ENCODE assay signal across 1 cellular context in genomic region chr1:53160924-53161378, GRCh38.
TF ChIP-seq lines count a peak whose summit lies in the region.

No MANE protein-coding gene starts in this region.

TF ChIP-seq in HepG2, 621 proteins besides CTCF, POLR2A, EP300 and RAD21 (continued from another document and continues in another):
- TF ChIP-seq MAX (IDR thresholded peaks at IDR 0.05) = peak; percentile 97
- TF ChIP-seq POGK (CRISPR knock-in tag; conservative IDR thresholded peaks at IDR 0.05) = peak; percentile 75
- peak; percentile 100 for TF ChIP-seq HNF4A (CRISPR knock-in tag; IDR thresholded peaks at IDR 0.05)
- TF ChIP-seq POGZ (CRISPR knock-in tag; IDR thresholded peaks at IDR 0.05) = peak; percentile 99
- no peak for TF ChIP-seq GTF2F1 (IDR thresholded peaks at IDR 0.05; ENCODE audit: low read length)
- TF ChIP-seq POLR2AphosphoS2 (IDR thresholded peaks at IDR 0.05; ENCODE audit: low read depth, low read length) = no peak
- peak; percentile 96 for TF ChIP-seq ZMYM3 (CRISPR knock-in tag; IDR thresholded peaks at IDR 0.05)
- peak; percentile 67; the same call in 1 of the 2 replicates for TF ChIP-seq SRY (CRISPR knock-in tag; IDR thresholded peaks at IDR 0.05)
- TF ChIP-seq ZMYM4 (CRISPR knock-in tag; IDR thresholded peaks at IDR 0.05) = peak; percentile 99
- TF ChIP-seq SRSF9 (IDR thresholded peaks at IDR 0.05; ENCODE audit: borderline replicate concordance, insufficient read depth, low read depth, low read length, poor library complexity, severe bottlenecking) = no peak
- TF ChIP-seq SNAPC4 (CRISPR knock-in tag; IDR thresholded peaks at IDR 0.05) = no peak
- no peak for TF ChIP-seq SRSF1 (optimal IDR thresholded peaks at IDR 0.05; ENCODE audit: low read depth, low read length)
- no peak for TF ChIP-seq HNRNPK (IDR thresholded peaks at IDR 0.05; ENCODE audit: low read depth, low read length, poor library complexity, severe bottlenecking)
- peak; percentile 15; the same call in 1 of the 3 replicates for TF ChIP-seq MXI1 (IDR thresholded peaks at IDR 0.05; ENCODE audit: borderline replicate concordance, low read depth, low read length)
- peak; percentile 73; the same call in 1 of the 2 replicates for TF ChIP-seq ZBTB38 (CRISPR knock-in tag; IDR thresholded peaks at IDR 0.05)
- no peak for TF ChIP-seq ZNF468 (CRISPR knock-in tag; IDR thresholded peaks at IDR 0.05)
- no peak for TF ChIP-seq HES4 (CRISPR knock-in tag; IDR thresholded peaks at IDR 0.05; ENCODE audit: borderline replicate concordance)
- TF ChIP-seq GABPA (IDR thresholded peaks at IDR 0.05; ENCODE audit: low read depth, low read length) = no peak
- TF ChIP-seq GABPA (CRISPR knock-in tag; IDR thresholded peaks at IDR 0.05; ENCODE audit: low read depth) = peak; percentile 58; the same call in 1 of the 2 replicates
- TF ChIP-seq NFYC (CRISPR knock-in tag; IDR thresholded peaks at IDR 0.05) = peak; percentile 47; the same call in 1 of the 2 replicates
- peak; percentile 93 for TF ChIP-seq ZFX (CRISPR knock-in tag; IDR thresholded peaks at IDR 0.05; ENCODE audit: low read depth)
- TF ChIP-seq HIC2 (CRISPR knock-in tag; IDR thresholded peaks at IDR 0.05; ENCODE audit: low read depth) = peak; percentile 95
- peak; percentile 85 for TF ChIP-seq ZNF451 (CRISPR knock-in tag; IDR thresholded peaks at IDR 0.05)
- 0 out of 2 replicates have a peak, but pooled peaks have one; percentile 30 for TF ChIP-seq KLF11 (CRISPR knock-in tag; IDR thresholded peaks at IDR 0.05)
- TF ChIP-seq ZNF20 (CRISPR knock-in tag; IDR thresholded peaks at IDR 0.05) = no peak
- TF ChIP-seq ARID2 (CRISPR knock-in tag; IDR thresholded peaks at IDR 0.05; ENCODE audit: borderline replicate concordance) = no peak
- TF ChIP-seq ZNF660 (CRISPR knock-in tag; IDR thresholded peaks at IDR 0.05; ENCODE audit: borderline replicate concordance, low read depth) = no peak
- TF ChIP-seq ZC3H4 (CRISPR knock-in tag; IDR thresholded peaks at IDR 0.05; ENCODE audit: borderline replicate concordance) = no peak
- peak; percentile 82; the same call in 1 of the 2 replicates for TF ChIP-seq SP5 (CRISPR knock-in tag; IDR thresholded peaks at IDR 0.05; ENCODE audit: borderline replicate concordance, low read depth)
- TF ChIP-seq ZIK1 (CRISPR knock-in tag; IDR thresholded peaks at IDR 0.05; ENCODE audit: borderline replicate concordance, low read depth) = peak; percentile 52; the same call in 1 of the 2 replicates
- no peak for TF ChIP-seq ZNF160 (CRISPR knock-in tag; IDR thresholded peaks at IDR 0.05)
- no peak for TF ChIP-seq SNAI1 (CRISPR knock-in tag; IDR thresholded peaks at IDR 0.05; ENCODE audit: borderline replicate concordance)
- no peak for TF ChIP-seq REXO4 (CRISPR knock-in tag; IDR thresholded peaks at IDR 0.05; ENCODE audit: borderline replicate concordance)
- no peak for TF ChIP-seq PCBP1 (IDR thresholded peaks at IDR 0.05; ENCODE audit: borderline replicate concordance, low read depth, low read length)
- peak; percentile 92 for TF ChIP-seq ERF (CRISPR knock-in tag; IDR thresholded peaks at IDR 0.05)
- TF ChIP-seq KLF6 (CRISPR knock-in tag; IDR thresholded peaks at IDR 0.05) = peak; percentile 79; the same call in 1 of the 2 replicates
- TF ChIP-seq SALL1 (CRISPR knock-in tag; IDR thresholded peaks at IDR 0.05) = peak; percentile 100
- TF ChIP-seq HOXD1 (CRISPR knock-in tag; IDR thresholded peaks at IDR 0.05) = peak; percentile 91
- no peak for TF ChIP-seq CEBPZ (IDR thresholded peaks at IDR 0.05; ENCODE audit: low read length)
- no peak for TF ChIP-seq IKZF4 (CRISPR knock-in tag; IDR thresholded peaks at IDR 0.05; ENCODE audit: borderline replicate concordance, low read depth, not compliant biosample characterization)
- peak; percentile 98 for TF ChIP-seq PATZ1 (CRISPR knock-in tag; IDR thresholded peaks at IDR 0.05)
- TF ChIP-seq ELF1 (CRISPR knock-in tag; IDR thresholded peaks at IDR 0.05) = 0 out of 2 replicates have a peak, but pooled peaks have one; percentile 41
- TF ChIP-seq ZNF749 (CRISPR knock-in tag; IDR thresholded peaks at IDR 0.05; ENCODE audit: borderline replicate concordance) = no peak
- peak; percentile 97 for TF ChIP-seq ZMYM2 (CRISPR knock-in tag; IDR thresholded peaks at IDR 0.05)
- TF ChIP-seq ZNF670 (CRISPR knock-in tag; IDR thresholded peaks at IDR 0.05; ENCODE audit: borderline replicate concordance) = peak; percentile 97
- TF ChIP-seq KAT2B (IDR thresholded peaks at IDR 0.05; ENCODE audit: borderline replicate concordance, low read depth, low read length) = no peak
- peak; percentile 92 for TF ChIP-seq MYC (CRISPR knock-in tag; IDR thresholded peaks at IDR 0.05; ENCODE audit: borderline replicate concordance)
- no peak for TF ChIP-seq FOXA1 (IDR thresholded peaks at IDR 0.05)
- TF ChIP-seq FOXA1 (CRISPR knock-in tag; IDR thresholded peaks at IDR 0.05) = peak; percentile 94
- peak; percentile 87 for TF ChIP-seq ZNF501 (CRISPR knock-in tag; IDR thresholded peaks at IDR 0.05)
- peak; percentile 96 for TF ChIP-seq HNF1B (CRISPR knock-in tag; IDR thresholded peaks at IDR 0.05)
- TF ChIP-seq MATR3 (CRISPR knock-in tag; IDR thresholded peaks at IDR 0.05) = no peak
